Comparison of ENCODE assay signal across 22 cellular contexts in the genomic region with DNA sequence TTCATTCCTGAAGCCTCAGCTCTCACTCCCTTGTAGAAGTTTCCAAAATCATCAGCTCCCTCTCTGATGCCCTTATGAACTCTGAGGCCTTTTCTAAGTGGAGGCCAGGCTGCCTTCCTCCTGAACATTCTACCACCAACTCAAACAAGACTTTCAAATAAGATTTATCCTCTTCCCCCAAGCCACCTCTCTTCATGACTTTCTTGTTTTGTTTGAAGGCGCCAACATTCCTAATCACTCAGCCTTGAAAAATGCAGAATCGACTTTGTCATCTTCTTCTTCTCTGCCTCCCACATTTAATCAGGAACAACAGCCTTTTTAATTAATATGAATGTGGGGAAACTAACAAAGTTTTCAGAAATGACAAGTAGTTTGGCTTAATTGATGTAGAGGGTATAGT.
DNase-seq lines count a peak whose midpoint lies in the region; ATAC-seq, FAIRE-seq and TF ChIP-seq lines count a peak whose summit lies in the region.
"Had no signal": no experiment of that assay in that cellular context is flagged by ENCODE, and none has a peak within 500 bp of the region (broad histone marks: within the 10 kb centered on the region; RNA-seq: fewer than 3 reads in every experiment).

No MANE protein-coding gene starts in this region.

- H2AFZ ChIP-seq in SK-N-SH (ENCODE audit: low read depth) = no peak overlapping the region

- intact Hi-C loops in pancreas (cut with DNase I) = no loop called here

- no peaks in the 10 kb centered on the region for H3F3A ChIP-seq in SK-N-SH (replicated peaks; ENCODE audit: insufficient read depth)

- WGBS in SK-N-SH (ENCODE audit: low lambda C conversion rate) = 40% methylated on average over 2 of the region's 2 CpGs
- 61 to 68% methylated on average over 2 of the region's 2 CpGs for WGBS in pancreas, 2 donors

- H3K9me2 ChIP-seq in SK-N-SH = no peaks in the 10 kb centered on the region

- CTCF ChIA-PET in SK-N-SH (lab: Yijun Ruan, JAX) = interaction anchor here (1.0 kb wide), 1 partner anchor 18 kb away, joined by 3 read pairs; no protein-coding TSS in a partner anchor

- POLR2A ChIA-PET in SK-N-SH (lab: Yijun Ruan, JAX) = no interaction called here

- H3K4me1 ChIP-seq in SK-N-SH (ENCODE audit: control insufficient read depth in 1 of 2, insufficient read depth in 2 of 2, low read depth in 1 of 2, low read length in 1 of 2) (0 out of 4 replicates have a peak, but pooled peaks cover 0 to 4% of the 10 kb centered on the region in 2 experiments), pancreas (no peaks in the 10 kb centered on the region)

- H4K20me1 ChIP-seq in SK-N-SH (ENCODE audit: insufficient read depth) = no peaks in the 10 kb centered on the region

- H3K36me3 ChIP-seq in SK-N-SH (replicated peaks in 1 of 2; ENCODE audit: control insufficient read depth in 1 of 2, insufficient read depth in 2 of 2, low read length in 1 of 2) (no peaks in the 10 kb centered on the region), pancreas (no peaks in the 10 kb centered on the region)
- H3K36me3 ChIP-seq: tibial nerve, WERI-Rb-1 had no signal

- TF ChIP-seq CTCF in SK-N-SH (IDR thresholded peaks at IDR 0.05) = no peak
- TF ChIP-seq CTCF in astrocyte of the spinal cord (IDR thresholded peaks at IDR 0.05; ENCODE audit: low read depth, low read length) = no peak
- no peak for TF ChIP-seq CTCF in pancreas (IDR thresholded peaks at IDR 0.05)

- no peak for DNase-seq in SK-N-SH
- DNase-seq in astrocyte of the spinal cord (ENCODE audit: low read depth, low spot score) = peak; percentile 52
- DNase-seq in hepatic stellate cell (ENCODE audit: low spot score) = peak; percentile 4
- DNase-seq in urothelium cell line (ENCODE audit: low spot score) = peak; percentile 4
- DNase-seq in iPS-NIHi11 (ENCODE audit: low spot score) = no peak
- no peak for DNase-seq in pancreas
- DNase-seq in T-helper 9 cell = no peak
- DNase-seq: activated CD8-positive, alpha-beta T cell treated with anti-CD3 and anti-CD28 coated beads, Interleukin-2, amount 10 ng/mL, durations not matched to agents 7 days and 5 days; DMS153; H7; head of caudate nucleus; mesendoderm; NCI-H1694; NK-92 treated with Interleukin-12 subunit alpha and Interleukin-12 subunit beta, amount 100 ng/mL, for 24 hours; retina; stimulated activated naive CD4-positive, alpha-beta T cell treated with Interleukin-2 at 50 U/mL for 16 hours; T-helper 1 cell; WERI-Rb-1 had no signal

- ATAC-seq in SK-N-SH treated with all-trans-retinoic acid at 6 μM for 48 hours (no peak), pancreas (no peak)
- ATAC-seq: activated CD8-positive, alpha-beta T cell treated with anti-CD3 and anti-CD28 coated beads, Interleukin-2, amount 10 ng/mL, durations not matched to agents 7 days and 5 days had no signal

- TF ChIP-seq EP300 in SK-N-SH (IDR thresholded peaks at IDR 0.05; ENCODE audit: borderline replicate concordance in 1 of 2, low read depth in 1 of 2, low read length in 1 of 2) = no peak

- 0 out of 2 replicates have a peak overlapping the region, but pooled peaks have one; percentile 35 for H3K4me2 ChIP-seq in SK-N-SH

- H3K27ac ChIP-seq in SK-N-SH (ENCODE audit: low read depth in 2 of 2, low read length in 1 of 2) (peak overlapping the region in 1 of 2 experiments; percentile 24; a peak in 1 of 4 replicates), pancreas (no peak overlapping the region)
- H3K27ac ChIP-seq: 22Rv1, WERI-Rb-1 had no signal

- FAIRE-seq in urothelium cell line (lab: Jason Lieb, UNC) (no peak), pancreas (lab: Jason Lieb, UNC) (no peak)
- FAIRE-seq: islet of Langerhans had no signal

- no peak overlapping the region for H3K4me3 ChIP-seq in SK-N-SH (ENCODE audit: low read depth in 2 of 2, low read length in 1 of 2)
- H3K4me3 ChIP-seq in astrocyte of the spinal cord (ENCODE audit: low read depth, low read length) = no peak overlapping the region
- H3K4me3 ChIP-seq in pancreas = no peak overlapping the region
- H3K4me3 ChIP-seq: tibial nerve had no signal

- H3K27me3 ChIP-seq in SK-N-SH (ENCODE audit: insufficient read depth) (no peaks in the 10 kb centered on the region), pancreas (peaks cover 0 to 6% (median 0%) of the 10 kb centered on the region in 4 donors)
- H3K27me3 ChIP-seq: tibial nerve had no signal

- TF ChIP-seq RAD21 in SK-N-SH (IDR thresholded peaks at IDR 0.05; ENCODE audit: low read length) = no peak

- no peak overlapping the region; the same call in 1 of the 2 replicates for H3K9ac ChIP-seq in SK-N-SH

- H3K79me2 ChIP-seq in SK-N-SH (ENCODE audit: insufficient read depth) = no peaks in the 10 kb centered on the region

- H3K9me3 ChIP-seq in SK-N-SH = no peaks in the 10 kb centered on the region
- H3K9me3 ChIP-seq in pancreas = no peaks in the 10 kb centered on the region

- in situ Hi-C loops in astrocyte of the spinal cord (cut with HindIII; ENCODE audit: low sequenced_read_pairs) = no loop called here

TF ChIP-seq in SK-N-SH, 30 proteins besides CTCF, POLR2A, EP300 and RAD21 (continues in another document):
- no peak for TF ChIP-seq FOXJ3 (CRISPR knock-in tag; IDR thresholded peaks at IDR 0.05)
- TF ChIP-seq SMC3 (IDR thresholded peaks at IDR 0.05; ENCODE audit: low read depth, low read length) = no peak
- no peak for TF ChIP-seq RXRA (IDR thresholded peaks at IDR 0.05; ENCODE audit: borderline replicate concordance, low read depth)
- no peak for TF ChIP-seq ELF1 (IDR thresholded peaks at IDR 0.05)
- TF ChIP-seq, protein P1, sequence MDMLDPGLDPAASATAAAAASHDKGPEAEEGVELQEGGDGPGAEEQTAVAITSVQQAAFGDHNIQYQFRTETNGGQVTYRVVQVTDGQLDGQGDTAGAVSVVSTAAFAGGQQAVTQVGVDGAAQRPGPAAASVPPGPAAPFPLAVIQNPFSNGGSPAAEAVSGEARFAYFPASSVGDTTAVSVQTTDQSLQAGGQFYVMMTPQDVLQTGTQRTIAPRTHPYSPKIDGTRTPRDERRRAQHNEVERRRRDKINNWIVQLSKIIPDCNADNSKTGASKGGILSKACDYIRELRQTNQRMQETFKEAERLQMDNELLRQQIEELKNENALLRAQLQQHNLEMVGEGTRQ (IDR thresholded peaks at IDR 0.05; ENCODE audit: borderline replicate concordance, low read depth, low read length) = no peak
- TF ChIP-seq FOXM1 (IDR thresholded peaks at IDR 0.05; ENCODE audit: low read depth) = no peak
- TF ChIP-seq RFX5 (IDR thresholded peaks at IDR 0.05; ENCODE audit: low read length) = no peak
- TF ChIP-seq TEAD4 (IDR thresholded peaks at IDR 0.05; ENCODE audit: borderline replicate concordance, insufficient read depth) = no peak
- TF ChIP-seq JUND (IDR thresholded peaks at IDR 0.05) = no peak
- no peak for TF ChIP-seq NRF1 (IDR thresholded peaks at IDR 0.05; ENCODE audit: low read depth, low read length)
- no peak for TF ChIP-seq POLR2AphosphoS5 (IDR thresholded peaks at IDR 0.05; ENCODE audit: low read depth, low read length)
- TF ChIP-seq EZH2phosphoT487 (IDR thresholded peaks at IDR 0.05; ENCODE audit: borderline replicate concordance, low read depth) = no peak
- no peak for TF ChIP-seq GATA2 (CRISPR knock-in tag; IDR thresholded peaks at IDR 0.05)
- no peak for TF ChIP-seq TCF12 (IDR thresholded peaks at IDR 0.05)

TF ChIP-seq in SK-N-SH treated with all-trans-retinoic acid at 6 μM for 48 hours, 23 proteins besides CTCF, POLR2A, EP300 and RAD21 (continues in another document):
- TF ChIP-seq ZFP3 (CRISPR knock-in tag; IDR thresholded peaks at IDR 0.05) (no peak), ZNF565 (CRISPR knock-in tag; conservative IDR thresholded peaks at IDR 0.05; ENCODE audit: low read depth) (no peak), ZNF70 (CRISPR knock-in tag; IDR thresholded peaks at IDR 0.05) (no peak), ARNTL (CRISPR knock-in tag; IDR thresholded peaks at IDR 0.05; ENCODE audit: borderline replicate concordance, low read depth) (no peak), TOX (CRISPR knock-in tag; IDR thresholded peaks at IDR 0.05; ENCODE audit: borderline replicate concordance) (no peak), GLIS3 (CRISPR knock-in tag; IDR thresholded peaks at IDR 0.05) (no peak), ISL1 (CRISPR knock-in tag; IDR thresholded peaks at IDR 0.05) (no peak), ZFP30 (CRISPR knock-in tag; IDR thresholded peaks at IDR 0.05) (no peak), PPARA (CRISPR knock-in tag; IDR thresholded peaks at IDR 0.05; ENCODE audit: borderline replicate concordance) (no peak), ZC3H10 (CRISPR knock-in tag; IDR thresholded peaks at IDR 0.05) (no peak), SNAI2 (CRISPR knock-in tag; IDR thresholded peaks at IDR 0.05) (no peak), CSDC2 (CRISPR knock-in tag; IDR thresholded peaks at IDR 0.05) (no peak), ESRRG (CRISPR knock-in tag; IDR thresholded peaks at IDR 0.05) (no peak), BACH2 (CRISPR knock-in tag; IDR thresholded peaks at IDR 0.05; ENCODE audit: borderline replicate concordance) (no peak), RARB (CRISPR knock-in tag; IDR thresholded peaks at IDR 0.05) (no peak)
- TF ChIP-seq, protein P2, sequence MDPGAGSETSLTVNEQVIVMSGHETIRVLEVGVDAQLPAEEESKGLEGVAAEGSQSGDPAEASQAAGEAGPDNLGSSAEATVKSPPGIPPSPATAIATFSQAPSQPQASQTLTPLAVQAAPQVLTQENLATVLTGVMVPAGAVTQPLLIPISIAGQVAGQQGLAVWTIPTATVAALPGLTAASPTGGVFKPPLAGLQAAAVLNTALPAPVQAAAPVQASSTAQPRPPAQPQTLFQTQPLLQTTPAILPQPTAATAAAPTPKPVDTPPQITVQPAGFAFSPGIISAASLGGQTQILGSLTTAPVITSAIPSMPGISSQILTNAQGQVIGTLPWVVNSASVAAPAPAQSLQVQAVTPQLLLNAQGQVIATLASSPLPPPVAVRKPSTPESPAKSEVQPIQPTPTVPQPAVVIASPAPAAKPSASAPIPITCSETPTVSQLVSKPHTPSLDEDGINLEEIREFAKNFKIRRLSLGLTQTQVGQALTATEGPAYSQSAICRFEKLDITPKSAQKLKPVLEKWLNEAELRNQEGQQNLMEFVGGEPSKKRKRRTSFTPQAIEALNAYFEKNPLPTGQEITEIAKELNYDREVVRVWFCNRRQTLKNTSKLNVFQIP (CRISPR knock-in tag; IDR thresholded peaks at IDR 0.05; ENCODE audit: borderline replicate concordance, low read depth) = no peak

Comparison
In these comparisons a context has a peak if more than half of its experiments do, and no peak if none do; other contexts are left out.
1. DNase-seq: peak in astrocyte of the spinal cord (single experiment), hepatic stellate cell (single experiment) and urothelium cell line (single experiment); none in SK-N-SH (single experiment), iPS-NIHi11 (single experiment), pancreas (0 of 6) and T-helper 9 cell (single experiment).